8 cellular contexts compared by ENCODE assay signal in genomic region chr12:1634590-1635191, GRCh38. TPM values are rescaled to one million over a fixed set of nuclear protein-coding genes. Genes with fewer than 3 reads are reported as not detected.
DNase-seq lines count a peak whose midpoint lies in the region; ATAC-seq and TF ChIP-seq lines count a peak whose summit lies in the region.

No MANE protein-coding gene starts in this region.

- H3K36me3 ChIP-seq in PC-9 (ENCODE audit: low read depth) (no peaks in the 10 kb centered on the region), neural progenitor cell (peaks cover 5% of the 10 kb centered on the region), tibial artery (no peaks in the 10 kb centered on the region)

- H3K9me3 Mint-ChIP-seq in activated T-helper 1 cell treated with anti-CD3 and anti-CD28 coated beads, Interleukin-12 subunit alpha, Interleukin-12 subunit beta, Interleukin-2, Interleukin-4 antibody, amounts not matched to agents 30 ng/mL and 10 ng/mL and 1 ng/mL, durations not matched to agents 14 hours and 24 hours and 36 hours: no peaks in the 10 kb centered on the region
- H3K9me3 Mint-ChIP-seq in neural progenitor cell: no peaks in the 10 kb centered on the region

- DNase-seq in COLO668 (lab: John Stamatoyannopoulos, UW; ENCODE audit: unreplicated experiment): peak; percentile 68
- DNase-seq in HT-29 (ENCODE audit: low spot score): peak; percentile 80
- DNase-seq in PC-9: peak; percentile 50 to 63
- DNase-seq in activated T-helper 1 cell treated with anti-CD3 and anti-CD28 coated beads, Interleukin-12 subunit alpha, Interleukin-12 subunit beta, Interleukin-2, Interleukin-4 antibody, amounts not matched to agents 30 ng/mL and 10 ng/mL and 1 ng/mL, durations not matched to agents 14 hours and 24 hours and 36 hours (ENCODE audit: low spot score): peak; percentile 30
- peak; percentile 81 for DNase-seq in fibroblast of the aortic adventitia (ENCODE audit: low read depth)
- DNase-seq in neural progenitor cell (ENCODE audit: low spot score): peak; percentile 71
- peak; percentile 79 to 86 for DNase-seq in tibial artery

- no peaks in the 10 kb centered on the region for H3K9me3 ChIP-seq in PC-9 (ENCODE audit: insufficient read depth, low read depth)
- no peaks in the 10 kb centered on the region for H3K9me3 ChIP-seq in neural progenitor cell (ENCODE audit: low read depth)
- H3K9me3 ChIP-seq in tibial artery: no peaks in the 10 kb centered on the region

- H3K4me3 ChIP-seq in PC-9: no peak overlapping the region
- H3K4me3 ChIP-seq in fibroblast of the aortic adventitia (ENCODE audit: low read depth, low read length): no peak overlapping the region
- no peak overlapping the region for H3K4me3 ChIP-seq in neural progenitor cell
- no peak overlapping the region for H3K4me3 ChIP-seq in tibial artery

- no peak overlapping the region for H2AFZ ChIP-seq in PC-9
- H2AFZ ChIP-seq in neural progenitor cell (replicated peaks): no peak overlapping the region

- H3K4me1 Mint-ChIP-seq in activated T-helper 1 cell treated with anti-CD3 and anti-CD28 coated beads, Interleukin-12 subunit alpha, Interleukin-12 subunit beta, Interleukin-2, Interleukin-4 antibody, amounts not matched to agents 30 ng/mL and 10 ng/mL and 1 ng/mL, durations not matched to agents 14 hours and 24 hours and 36 hours (ENCODE audit: low read depth): peaks cover 8% of the 10 kb centered on the region
- H3K4me1 Mint-ChIP-seq in neural progenitor cell: peaks cover 35% of the 10 kb centered on the region

- H3K9ac ChIP-seq in neural progenitor cell: no peak overlapping the region

- CTCF ChIA-PET in PC-9 (lab: Charles Lee): interaction anchor here (0.5 to 2.2 kb wide), 8 partner anchors 14 to 1407 kb away, joined by 3 to 9 read pairs (median 4); no protein-coding TSS in a partner anchor

- POLR2A ChIA-PET in PC-9 (lab: Charles Lee; ENCODE audit: unreplicated experiment): interaction anchor here (0.6 kb wide), 1 partner anchor 415 kb away, joined by 3 read pairs; no protein-coding TSS in a partner anchor

- H3K4me2 ChIP-seq in PC-9: no peak overlapping the region
- H3K4me2 ChIP-seq in neural progenitor cell: no peak overlapping the region

- TF ChIP-seq CTCF in PC-9 (conservative IDR thresholded peaks at IDR 0.05) (peak; percentile 90), fibroblast of the aortic adventitia (IDR thresholded peaks at IDR 0.05; ENCODE audit: insufficient read depth, low read length) (peak; percentile 96), neural progenitor cell (IDR thresholded peaks at IDR 0.05) (peak; percentile 80), tibial artery (IDR thresholded peaks at IDR 0.05) (peak; percentile 72 to 80)

- H4K20me1 ChIP-seq in PC-9 (ENCODE audit: insufficient read depth): no peaks in the 10 kb centered on the region
- peaks cover 60% of the 10 kb centered on the region for H4K20me1 ChIP-seq in neural progenitor cell (ENCODE audit: low read depth)

- H3F3A ChIP-seq in PC-9 (ENCODE audit: insufficient read depth, low read depth) (no peaks in the 10 kb centered on the region), neural progenitor cell (ENCODE audit: low read depth) (peaks cover 27% of the 10 kb centered on the region)

- H3K27ac Mint-ChIP-seq in activated T-helper 1 cell treated with anti-CD3 and anti-CD28 coated beads, Interleukin-12 subunit alpha, Interleukin-12 subunit beta, Interleukin-2, Interleukin-4 antibody, amounts not matched to agents 30 ng/mL and 10 ng/mL and 1 ng/mL, durations not matched to agents 14 hours and 24 hours and 36 hours: no peak overlapping the region
- H3K27ac Mint-ChIP-seq in neural progenitor cell: no peak overlapping the region

- no TSS peak for BruUV-seq in PC-9 (replicated peaks; lab: Mats Ljungman, UMichigan)

- no peaks in the 10 kb centered on the region for H3K9me2 ChIP-seq in PC-9 (ENCODE audit: insufficient read depth)

- H3K4me3 Mint-ChIP-seq in activated T-helper 1 cell treated with anti-CD3 and anti-CD28 coated beads, Interleukin-12 subunit alpha, Interleukin-12 subunit beta, Interleukin-2, Interleukin-4 antibody, amounts not matched to agents 30 ng/mL and 10 ng/mL and 1 ng/mL, durations not matched to agents 14 hours and 24 hours and 36 hours: no peak overlapping the region
- H3K4me3 Mint-ChIP-seq in neural progenitor cell: no peak overlapping the region

- no peaks in the 10 kb centered on the region for H3K79me2 ChIP-seq in PC-9 (ENCODE audit: low read depth)
- no peaks in the 10 kb centered on the region for H3K79me2 ChIP-seq in neural progenitor cell (ENCODE audit: low read depth)

- H3K27me3 Mint-ChIP-seq in activated T-helper 1 cell treated with anti-CD3 and anti-CD28 coated beads, Interleukin-12 subunit alpha, Interleukin-12 subunit beta, Interleukin-2, Interleukin-4 antibody, amounts not matched to agents 30 ng/mL and 10 ng/mL and 1 ng/mL, durations not matched to agents 14 hours and 24 hours and 36 hours (ENCODE audit: insufficient read depth): peaks cover 40% of the 10 kb centered on the region
- peaks cover 20% of the 10 kb centered on the region for H3K27me3 Mint-ChIP-seq in neural progenitor cell (ENCODE audit: insufficient read depth, low read depth)

- intact Hi-C loops in PC-9 (cut with micrococcal nuclease; ENCODE audit: unreplicated experiment): loop anchor here (1.0 kb wide), 2 partner anchors 157 to 306 kb away; no protein-coding TSS in a partner anchor
- intact Hi-C loops in activated T-helper 1 cell treated with anti-CD3 and anti-CD28 coated beads, Interleukin-12 subunit alpha, Interleukin-12 subunit beta, Interleukin-2, Interleukin-4 antibody, amounts not matched to agents 30 ng/mL and 10 ng/mL and 1 ng/mL, durations not matched to agents 14 hours and 24 hours and 36 hours (cut with micrococcal nuclease): loop anchor here (1.0 to 2.0 kb wide), 2 partner anchors 157 to 306 kb away; no protein-coding TSS in a partner anchor
- intact Hi-C loops in tibial artery (cut with DNase I; ENCODE audit: low total_unique reads): loop anchor here (5.0 kb wide), 1 partner anchor 158 kb away; no protein-coding TSS in a partner anchor

- H3K27me3 ChIP-seq in PC-9 (ENCODE audit: insufficient read depth, low read depth): peaks cover 52% of the 10 kb centered on the region
- H3K27me3 ChIP-seq in neural progenitor cell: peaks cover 37% of the 10 kb centered on the region
- peaks cover 0 to 2% of the 10 kb centered on the region in 2 donors for H3K27me3 ChIP-seq in tibial artery

- no peak overlapping the region for H3K27ac ChIP-seq in PC-9
- no peak overlapping the region for H3K27ac ChIP-seq in neural progenitor cell
- H3K27ac ChIP-seq in tibial artery: no peak overlapping the region

- no peaks in the 10 kb centered on the region for H3K4me1 ChIP-seq in PC-9 (replicated peaks; ENCODE audit: insufficient read depth)
- peaks cover 27% of the 10 kb centered on the region for H3K4me1 ChIP-seq in neural progenitor cell
- peaks cover 0 to 20% (median 16%) of the 10 kb centered on the region in 4 donors for H3K4me1 ChIP-seq in tibial artery

- peaks cover 2% of the 10 kb centered on the region for H3K36me3 Mint-ChIP-seq in activated T-helper 1 cell treated with anti-CD3 and anti-CD28 coated beads, Interleukin-12 subunit alpha, Interleukin-12 subunit beta, Interleukin-2, Interleukin-4 antibody, amounts not matched to agents 30 ng/mL and 10 ng/mL and 1 ng/mL, durations not matched to agents 14 hours and 24 hours and 36 hours (ENCODE audit: low read depth)
- peaks cover 14% of the 10 kb centered on the region for H3K36me3 Mint-ChIP-seq in neural progenitor cell

- ATAC-seq in HG03097 (IDR thresholded peaks at IDR 0.05; ENCODE audit: low FRiP score, unreplicated experiment): no peak

RNA-seq across cellular contexts. Expression of gene WNT5B, which starts 5.7 kb away (rescaled TPM):
- 0.08 TPM in 1 of 2 replicates, not detected in the other for total RNA-seq in HT-29 (2014; rRNA removed; shearing (Covaris generic))
- total RNA-seq in PC-9 (2021) (33.1 and 50.2 TPM in 2 replicates), fibroblast of the aortic adventitia (ENCODE audit: low replicate concordance) (3.1 and 16.6 TPM in 2 replicates), neural progenitor cell (ENCODE audit: low replicate concordance) (43.7 and 73.8 TPM in 2 replicates)
- 1.1 and 2.0 TPM in 2 replicates for total RNA-seq in activated T-helper 1 cell treated with anti-CD3 and anti-CD28 coated beads, Interleukin-12 subunit alpha, Interleukin-12 subunit beta, Interleukin-2, Interleukin-4 antibody, amounts not matched to agents 30 ng/mL and 10 ng/mL and 1 ng/mL, durations not matched to agents 14 hours and 24 hours and 36 hours

RNA-seq across cellular contexts. Expression of gene FBXL14, which starts 40.3 kb away (rescaled TPM):
- total RNA-seq in HT-29 (2014; rRNA removed; shearing (Covaris generic)): 43.5 and 45.5 TPM in 2 replicates
- total RNA-seq in PC-9 (2021): 16.3 and 21.1 TPM in 2 replicates
- total RNA-seq in activated T-helper 1 cell treated with anti-CD3 and anti-CD28 coated beads, Interleukin-12 subunit alpha, Interleukin-12 subunit beta, Interleukin-2, Interleukin-4 antibody, amounts not matched to agents 30 ng/mL and 10 ng/mL and 1 ng/mL, durations not matched to agents 14 hours and 24 hours and 36 hours: 19.4 and 20.4 TPM in 2 replicates
- 1.1 and 11.2 TPM in 2 replicates for total RNA-seq in fibroblast of the aortic adventitia (ENCODE audit: low replicate concordance)
- 27.3 and 64.6 TPM in 2 replicates for total RNA-seq in neural progenitor cell (ENCODE audit: low replicate concordance)

RNA-seq across cellular contexts. Expression of gene ADIPOR2, which starts 56.2 kb away (rescaled TPM):
- 28.7 and 31.7 TPM in 2 replicates for total RNA-seq in HT-29 (2014; rRNA removed; shearing (Covaris generic))
- total RNA-seq in PC-9 (2021) (76.0 and 107 TPM in 2 replicates), fibroblast of the aortic adventitia (ENCODE audit: low replicate concordance) (12.4 and 26.0 TPM in 2 replicates), neural progenitor cell (ENCODE audit: low replicate concordance) (29.6 and 33.6 TPM in 2 replicates)
- total RNA-seq in activated T-helper 1 cell treated with anti-CD3 and anti-CD28 coated beads, Interleukin-12 subunit alpha, Interleukin-12 subunit beta, Interleukin-2, Interleukin-4 antibody, amounts not matched to agents 30 ng/mL and 10 ng/mL and 1 ng/mL, durations not matched to agents 14 hours and 24 hours and 36 hours: 69.4 and 75.2 TPM in 2 replicates

Comparison
In these comparisons a context has a peak if more than half of its experiments do, and no peak if none do; other contexts are left out.
1. DNase-seq: peak in every context shown above with its lines; median percentile 82 in tibial artery; 81 in fibroblast of the aortic adventitia; 80 in HT-29; 71 in neural progenitor cell; 68 in COLO668; 56 in PC-9; 30 in activated T-helper 1 cell treated with anti-CD3 and anti-CD28 coated beads, Interleukin-12 subunit alpha, Interleukin-12 subunit beta, Interleukin-2, Interleukin-4 antibody, amounts not matched to agents 30 ng/mL and 10 ng/mL and 1 ng/mL, durations not matched to agents 14 hours and 24 hours and 36 hours.